1 cellular context compared by ENCODE assay signal in the genomic region with DNA sequence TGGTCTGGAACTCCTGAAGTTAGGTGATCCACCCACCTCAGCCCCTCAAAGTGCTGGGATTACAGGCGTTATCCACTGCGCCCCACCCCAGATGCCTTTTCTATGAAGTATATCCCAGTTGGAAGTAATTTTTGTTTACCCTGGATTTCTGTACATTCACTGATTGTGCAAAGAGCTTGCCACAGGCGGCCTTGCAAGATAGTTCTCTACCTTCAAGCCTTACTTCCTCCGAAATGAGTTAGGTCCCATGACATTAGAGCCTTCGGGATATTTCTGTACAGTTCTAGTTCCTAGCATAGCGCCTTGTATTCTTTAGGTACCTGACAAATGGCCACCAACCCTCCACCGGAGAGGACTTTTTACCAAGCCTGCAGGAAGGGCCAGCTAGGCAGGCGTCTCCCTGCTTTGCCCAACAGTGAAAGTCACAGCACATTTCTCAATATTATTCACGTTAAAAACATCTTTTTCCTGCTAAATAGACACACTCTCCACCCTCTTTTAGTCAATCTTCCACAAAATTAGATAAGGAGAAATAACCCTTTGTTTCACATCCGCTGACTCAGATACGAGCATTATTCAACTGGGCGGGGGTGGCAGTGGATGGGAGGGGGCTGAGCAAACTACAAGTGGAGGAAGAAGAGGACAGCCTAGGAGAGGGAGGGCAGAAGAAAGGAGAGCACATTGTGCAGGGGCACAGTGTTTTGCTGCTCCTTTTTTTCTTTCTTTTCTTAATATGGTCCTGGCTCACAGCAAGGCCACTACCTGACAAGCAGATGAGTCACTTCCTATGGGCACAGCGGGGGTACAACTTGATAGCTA.
A peak's percentile ranks its signal among the peaks of the same experiment; 100 is the strongest.
TF ChIP-seq lines count a peak whose summit lies in the region.

No MANE protein-coding gene starts in this region.

TF ChIP-seq in GM23338, 12 proteins besides CTCF, POLR2A, EP300 and RAD21:
- TF ChIP-seq, protein P1, sequence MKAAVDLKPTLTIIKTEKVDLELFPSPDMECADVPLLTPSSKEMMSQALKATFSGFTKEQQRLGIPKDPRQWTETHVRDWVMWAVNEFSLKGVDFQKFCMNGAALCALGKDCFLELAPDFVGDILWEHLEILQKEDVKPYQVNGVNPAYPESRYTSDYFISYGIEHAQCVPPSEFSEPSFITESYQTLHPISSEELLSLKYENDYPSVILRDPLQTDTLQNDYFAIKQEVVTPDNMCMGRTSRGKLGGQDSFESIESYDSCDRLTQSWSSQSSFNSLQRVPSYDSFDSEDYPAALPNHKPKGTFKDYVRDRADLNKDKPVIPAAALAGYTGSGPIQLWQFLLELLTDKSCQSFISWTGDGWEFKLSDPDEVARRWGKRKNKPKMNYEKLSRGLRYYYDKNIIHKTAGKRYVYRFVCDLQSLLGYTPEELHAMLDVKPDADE (IDR thresholded peaks at IDR 0.05): 0 out of 2 replicates have a peak, but pooled peaks have one; percentile 9
- TF ChIP-seq EZH2 (IDR thresholded peaks at IDR 0.05; ENCODE audit: low read depth, unreplicated experiment): no peak
